Comparison of ENCODE assay signal across 23 cellular contexts in genomic region chr18:58349650-58350049, GRCh38.
DNase-seq lines count a peak whose midpoint lies in the region; ATAC-seq and TF ChIP-seq lines count a peak whose summit lies in the region.
"Had no signal": no experiment of that assay in that cellular context is flagged by ENCODE, and none has a peak within 500 bp of the region (broad histone marks: within the 10 kb centered on the region; RNA-seq: fewer than 3 reads in every experiment).

No MANE protein-coding gene starts in this region.

- peak; percentile 23 for DNase-seq in DMS153 treated with DMSO at 0.1 percent for 48 hours (lab: John Stamatoyannopoulos, UW; ENCODE audit: unreplicated experiment)
- DNase-seq in DMS153 (lab: John Stamatoyannopoulos, UW), result no peak
- peak; percentile 72 for DNase-seq in NCI-H69 (lab: John Stamatoyannopoulos, UW)
- DNase-seq in testis, result no peak
- no peak for DNase-seq in activated naive CD4-positive, alpha-beta T cell treated with Interleukin-2 at 50 U/mL for 16 hours
- DNase-seq in right lobe of liver, result no peak
- DNase-seq: adrenal gland; CD8-positive, alpha-beta T cell; effector CD4-positive, alpha-beta T cell; left cardiac atrium; mammary epithelial cell; NCI-H1436 treated with DMSO at 0.1 percent for 48 hours; NK-92 treated with Interleukin-12 subunit alpha and Interleukin-12 subunit beta, amount 100 ng/mL, for 24 hours; SIG-M5; stimulated activated CD4-positive, alpha-beta T cell treated with anti-CD3 and anti-CD28 coated beads, Interleukin-15, amount 100 ng/mL, for 24 hours; stomach had no signal

- H3K4me1 ChIP-seq in testis, result no peaks in the 10 kb centered on the region
- no peaks in the 10 kb centered on the region for H3K4me1 ChIP-seq in right lobe of liver
- H3K4me1 ChIP-seq: adrenal gland had no signal

- peak; percentile 37 for TF ChIP-seq EP300 in neural cell (conservative IDR thresholded peaks at IDR 0.05; ENCODE audit: poor library complexity, severe bottlenecking)

- WGBS in testis, 2 donors, result 89 to 97% methylated on average over 2 of the region's 2 CpGs
- 100% methylated on average over 2 of the region's 2 CpGs for WGBS in right lobe of liver (ENCODE audit: insufficient coverage, low coverage, low lambda C conversion rate, missing lambda C conversion rate)

- H3K79me2 ChIP-seq in neural cell (replicated peaks; ENCODE audit: insufficient read depth, low read length), result no peaks in the 10 kb centered on the region

- peak overlapping the region; percentile 9 for H3K4me3 ChIP-seq in neural cell (ENCODE audit: low read length)
- H3K4me3 ChIP-seq in testis, result no peak overlapping the region
- H3K4me3 ChIP-seq in right lobe of liver, result no peak overlapping the region
- H3K4me3 ChIP-seq: adrenal gland, K562, stomach, tibial nerve had no signal

- TF ChIP-seq POLR2A in testis (IDR thresholded peaks at IDR 0.05) (no peak), right lobe of liver (IDR thresholded peaks at IDR 0.05) (no peak)

- no peaks in the 10 kb centered on the region for H3K9me2 ChIP-seq in neural cell (ENCODE audit: insufficient read depth, low read length)

- H3K27me3 ChIP-seq in neural cell (ENCODE audit: insufficient read depth, low read depth, low read length) (no peaks in the 10 kb centered on the region), testis (no peaks in the 10 kb centered on the region), right lobe of liver (no peaks in the 10 kb centered on the region)
- H3K27me3 ChIP-seq: adrenal gland, stomach, tibial nerve had no signal

- ATAC-seq in HG03565 (IDR thresholded peaks at IDR 0.05; ENCODE audit: unreplicated experiment) (peak; percentile 46), right lobe of liver (no peak)
- ATAC-seq: CD8-positive, alpha-beta T cell; K562; left cardiac atrium; Panc1 had no signal

- H3K36me3 ChIP-seq in neural cell (ENCODE audit: insufficient read depth, low read length), result peaks cover 3% of the 10 kb centered on the region
- no peaks in the 10 kb centered on the region for H3K36me3 ChIP-seq in testis (ENCODE audit: low read depth, missing control alignments)
- H3K36me3 ChIP-seq in right lobe of liver, result no peaks in the 10 kb centered on the region
- H3K36me3 ChIP-seq: adrenal gland had no signal

- intact Hi-C loops in testis (cut with DNase I; ENCODE audit: low total_unique reads) (no loop called here), right lobe of liver (cut with DNase I) (no loop called here)

- H3K4me2 ChIP-seq in neural cell (ENCODE audit: low read length), result peak overlapping the region; percentile 26

- peaks cover 2% of the 10 kb centered on the region for H3F3A ChIP-seq in neural cell (ENCODE audit: insufficient read depth, low read length, poor library complexity, severe bottlenecking)

- H3K27ac ChIP-seq in neural cell (ENCODE audit: low read length) (peak overlapping the region; percentile 64), testis (no peak overlapping the region), right lobe of liver (no peak overlapping the region)
- H3K27ac ChIP-seq: 22Rv1, adrenal gland, epithelial cell of prostate, stomach, tibial nerve had no signal

- no peak overlapping the region for H2AFZ ChIP-seq in neural cell (ENCODE audit: low read depth, low read length)

- H3K9me3 ChIP-seq in neural cell (ENCODE audit: low read length) (no peaks in the 10 kb centered on the region), testis (no peaks in the 10 kb centered on the region), right lobe of liver (no peaks in the 10 kb centered on the region)
- H3K9me3 ChIP-seq: adrenal gland, stomach, tibial nerve had no signal

- TF ChIP-seq RAD21 in neural cell (conservative IDR thresholded peaks at IDR 0.05), result peak; percentile 11

- H3K9ac ChIP-seq in neural cell (ENCODE audit: low read length), result peak overlapping the region; percentile 0

- no peaks in the 10 kb centered on the region for H4K20me1 ChIP-seq in neural cell (ENCODE audit: insufficient read depth)

- TF ChIP-seq CTCF in neural cell (IDR thresholded peaks at IDR 0.05; ENCODE audit: poor library complexity, severe bottlenecking), result no peak
- no peak for TF ChIP-seq CTCF in testis (IDR thresholded peaks at IDR 0.05)
- TF ChIP-seq CTCF in right lobe of liver (IDR thresholded peaks at IDR 0.05), result no peak

TF ChIP-seq in neural cell, 6 proteins besides CTCF, POLR2A, EP300 and RAD21:
- peak; percentile 77 for TF ChIP-seq POLR2AphosphoS5 (IDR thresholded peaks at IDR 0.05)
- no peak for TF ChIP-seq MXI1 (conservative IDR thresholded peaks at IDR 0.05; ENCODE audit: poor library complexity, severe bottlenecking)

Comparison
In these comparisons a context has a peak if more than half of its experiments do, and no peak if none do; other contexts are left out.
1. DNase-seq: peak in DMS153 treated with DMSO at 0.1 percent for 48 hours (single experiment) and NCI-H69 (single experiment); none in DMS153 (single experiment), testis (single experiment), activated naive CD4-positive, alpha-beta T cell treated with Interleukin-2 at 50 U/mL for 16 hours (single experiment) and right lobe of liver (0 of 3).